In genomic region chr22:20859615-20860014, GRCh38 we compare ENCODE assay signal across 7 cellular contexts. TPM values are rescaled to one million over a fixed set of nuclear protein-coding genes. Genes with fewer than 3 reads are reported as not detected.
DNase-seq lines count a peak whose midpoint lies in the region; ATAC-seq, FAIRE-seq and TF ChIP-seq lines count a peak whose summit lies in the region.

No MANE protein-coding gene starts in this region.

- H3K27ac ChIP-seq in VCaP: peak overlapping the region; percentile 91
- H3K27ac ChIP-seq in right cardiac atrium (ENCODE audit: low read length): no peak overlapping the region
- peak overlapping the region in 1 of 2 donors; percentile 82 for H3K27ac ChIP-seq in small intestine (ENCODE audit: low read depth in 1 of 2, low read length in 1 of 2)

- H3K4me1 ChIP-seq in HAP-1 (peaks cover 6% of the 10 kb centered on the region; the same call in 1 of the 2 replicates), right cardiac atrium (ENCODE audit: control insufficient read depth, insufficient read depth, low read length) (peaks cover 9% of the 10 kb centered on the region), small intestine (ENCODE audit: control insufficient read depth in 2 of 2, insufficient read depth in 1 of 2, low read depth in 1 of 2, low read length in 1 of 2) (peaks cover 3 to 17% of the 10 kb centered on the region in 2 donors)

- in situ Hi-C loops in HAP-1 (cut with MboI; ENCODE audit: low sequenced_read_pairs): loop anchor here (10.0 kb wide), 1 partner anchor 155 kb away; the partner anchor contains the start of gene P2RX6

- intact Hi-C loops in right cardiac atrium (cut with DNase I): loop anchor here in 1 of 4 donors (10.0 kb wide), 1 partner anchor 125 kb away; the partner anchor contains the start of gene LZTR1

- no peak for FAIRE-seq in small intestine (lab: Jason Lieb, UNC)

- no peaks in the 10 kb centered on the region for H3K36me3 ChIP-seq in HAP-1 (replicated peaks)
- no peaks in the 10 kb centered on the region for H3K36me3 ChIP-seq in small intestine (ENCODE audit: control insufficient read depth in 2 of 2, insufficient read depth in 2 of 2, low read length in 2 of 2)

- H3K27me3 ChIP-seq in HAP-1 (ENCODE audit: low read depth) (no peaks in the 10 kb centered on the region), right cardiac atrium (ENCODE audit: control insufficient read depth, insufficient read depth) (no peaks in the 10 kb centered on the region), small intestine (ENCODE audit: control insufficient read depth in 2 of 2, insufficient read depth in 2 of 2, low read length in 2 of 2) (no peaks in the 10 kb centered on the region)

- ATAC-seq in right cardiac atrium: no peak

- DNase-seq in HAP-1 (ENCODE audit: low spot score in 2 of 2) (no peak), right cardiac atrium (no peak), small intestine (peak; percentile 13), AML-193 (lab: John Stamatoyannopoulos, UW) (no peak), DMS 273 treated with DMSO at 0.1 percent for 48 hours (lab: John Stamatoyannopoulos, UW) (no peak), LoVo (ENCODE audit: low spot score) (no peak)

- no peak for TF ChIP-seq CTCF in VCaP (conservative IDR thresholded peaks at IDR 0.05)

- WGBS in right cardiac atrium: 41% methylated on average over 8 of the region's 8 CpGs
- WGBS in small intestine, 3 donors: 17 to 37% (median 34%) methylated on average over 8 of the region's 8 CpGs

- H3K9me3 ChIP-seq in HAP-1 (no peaks in the 10 kb centered on the region), right cardiac atrium (ENCODE audit: control insufficient read depth, low read length) (no peaks in the 10 kb centered on the region), small intestine (ENCODE audit: control insufficient read depth, low read depth) (no peaks in the 10 kb centered on the region)

- H3K4me3 ChIP-seq in HAP-1: peak overlapping the region; percentile 82
- peak overlapping the region; percentile 59 for H3K4me3 ChIP-seq in right cardiac atrium (ENCODE audit: low read length)
- H3K4me3 ChIP-seq in small intestine (ENCODE audit: low read depth in 1 of 2, low read length in 2 of 2): peak overlapping the region; percentile 26 to 76

RNA-seq across cellular contexts. Expression of gene SNAP29, which starts 0.8 kb away (rescaled TPM):
- total RNA-seq in right cardiac atrium: 10 to 100 TPM; 25.1 to 27.8 (median 26.5) TPM
- polyA plus RNA-seq in right cardiac atrium (18.8 TPM), small intestine (10 to 100 TPM; 13.8 to 20.8 (median 15.6) TPM)

RNA-seq across cellular contexts. Expression of gene PI4KA, which starts 1.0 kb away (rescaled TPM):
- 10 to 100 TPM; 50.9 to 61.9 (median 53.2) TPM for total RNA-seq in right cardiac atrium
- 31.3 TPM for polyA plus RNA-seq in right cardiac atrium
- 10 to 100 TPM; 40.5 to 49.7 (median 41.8) TPM for polyA plus RNA-seq in small intestine

RNA-seq across cellular contexts. Expression of gene CRKL, which starts 57.6 kb away (rescaled TPM):
- 10 to 100 TPM; 50.5 to 53.7 (median 52.0) TPM for total RNA-seq in right cardiac atrium
- polyA plus RNA-seq in right cardiac atrium (20.8 TPM), small intestine (10 to 100 TPM; 18.6 to 24.2 (median 19.9) TPM)
